In the genomic region with DNA sequence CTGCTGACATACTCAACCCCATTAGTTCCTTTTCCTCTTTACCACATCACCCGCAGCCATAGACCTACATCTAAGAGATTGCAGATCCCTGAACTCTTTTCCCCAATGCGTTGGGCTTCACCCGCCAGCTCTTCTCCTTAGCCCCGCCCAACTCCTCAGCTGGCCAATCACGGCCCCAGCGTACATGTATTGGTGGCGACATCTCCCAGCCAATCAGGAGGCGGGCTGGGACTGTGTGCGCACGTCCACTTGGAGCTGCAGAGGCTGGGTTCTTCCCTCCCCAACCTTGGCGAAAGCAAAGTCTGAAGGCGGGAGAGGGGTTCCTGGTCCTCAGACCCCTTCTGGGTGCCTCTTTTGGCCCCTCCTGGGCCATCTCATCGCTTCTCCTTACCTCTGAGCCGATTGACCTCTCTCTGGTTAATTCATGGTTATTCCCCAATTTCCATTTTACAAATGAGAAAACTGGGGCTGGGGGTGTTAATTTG, we compare ENCODE assay signal across 7 cellular contexts. TPM values are rescaled to one million over a fixed set of nuclear protein-coding genes. Genes with fewer than 3 reads are reported as not detected.
DNase-seq lines count a peak whose midpoint lies in the region; ATAC-seq and TF ChIP-seq lines count a peak whose summit lies in the region.

No MANE protein-coding gene starts in this region.

- H3K4me3 ChIP-seq in epithelial cell of esophagus (ENCODE audit: low read length) (peak overlapping the region; percentile 22), mononuclear cell (ENCODE audit: low read length) (peak overlapping the region; percentile 42)

- TF ChIP-seq CTCF in epithelial cell of esophagus (IDR thresholded peaks at IDR 0.05; ENCODE audit: insufficient read depth, low read depth, low read length, missing control alignments), result no peak

- no peaks in the 10 kb centered on the region for H3K9me3 ChIP-seq in mononuclear cell (ENCODE audit: low read depth, low read length)

- no peaks in the 10 kb centered on the region for H3K27me3 ChIP-seq in mononuclear cell (ENCODE audit: insufficient read depth, low read length)

- ATAC-seq in GM18519 (IDR thresholded peaks at IDR 0.05; ENCODE audit: low FRiP score, unreplicated experiment) (peak; percentile 99), HG02884 (IDR thresholded peaks at IDR 0.05; ENCODE audit: unreplicated experiment) (peak; percentile 99)

- peaks cover 19% of the 10 kb centered on the region for H3K4me1 ChIP-seq in mononuclear cell (ENCODE audit: insufficient read depth, low read length)

- DNase-seq in NCI-H2227 treated with DMSO at 0.1 percent for 48 hours (lab: John Stamatoyannopoulos, UW) (peak; percentile 57), activated T-cell treated with anti-CD3 and anti-CD28 coated beads for 1 hour (ENCODE audit: low read depth) (peak; percentile 73), epithelial cell of esophagus (ENCODE audit: low read depth) (peak; percentile 58)
- peak; percentile 72 to 75 for DNase-seq in stimulated activated CD8-positive, alpha-beta memory T cell treated with anti-CD3 and anti-CD28 coated beads, Interleukin-2, amount 100 ng/mL, for 48 hours (ENCODE audit: low read depth in 2 of 2)

RNA-seq across cellular contexts. Expression of a gene that starts 11.0 kb away (rescaled TPM):
- total RNA-seq in mononuclear cell, result 7.0 TPM

RNA-seq across cellular contexts. Expression of a gene that starts 28.0 kb away (rescaled TPM):
- total RNA-seq in mononuclear cell, result not detected

Comparison
In these comparisons a context has a peak if more than half of its experiments do, and no peak if none do; other contexts are left out.
1. Peak in every context shown above with its lines: DNase-seq, ATAC-seq and H3K4me3 ChIP-seq.